ENCODE assay signal across 18 cellular contexts in the genomic region with DNA sequence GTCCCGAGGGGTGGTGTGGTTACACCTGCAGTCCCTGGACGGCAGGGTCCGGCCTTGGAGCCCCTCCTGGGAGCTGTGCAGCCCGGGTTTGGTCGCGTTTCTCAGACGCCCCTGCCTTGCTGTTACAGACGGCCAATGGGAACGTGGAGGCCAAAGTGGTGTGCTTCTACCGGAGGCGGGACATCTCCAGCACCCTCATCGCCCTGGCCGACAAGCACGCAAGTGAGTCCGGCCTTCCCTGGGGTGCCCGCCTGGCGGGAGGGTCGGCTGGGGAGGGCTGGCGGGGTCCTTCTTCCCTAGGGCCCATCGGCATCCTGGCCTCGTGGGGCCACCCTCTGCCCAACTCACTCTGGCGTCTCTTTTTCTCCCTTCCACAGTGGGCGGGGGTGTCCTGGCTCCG. TPM values are rescaled to one million over a fixed set of nuclear protein-coding genes. Genes with fewer than 3 reads are reported as not detected.
"Had no signal": no experiment of that assay in that cellular context is flagged by ENCODE, and none has a peak within 500 bp of the region (broad histone marks: within the 10 kb centered on the region; RNA-seq: fewer than 3 reads in every experiment).

No MANE protein-coding gene starts in this region.

- H3K36me3 ChIP-seq: prostate gland had no signal

- H3K4me3 ChIP-seq: esophagus squamous epithelium, gastroesophageal sphincter, prostate gland, spleen, stomach, thoracic aorta had no signal

- H3K9me3 ChIP-seq: esophagus squamous epithelium, gastroesophageal sphincter, prostate gland, spleen, stomach, thoracic aorta had no signal

- DNase-seq: effector memory CD8-positive, alpha-beta T cell; esophagus squamous epithelium; foreskin fibroblast; mammary epithelial cell; naive thymus-derived CD4-positive, alpha-beta T cell; spleen; stimulated activated CD4-positive, alpha-beta T cell treated with anti-CD3 and anti-CD28 coated beads, Interleukin-2, amount 100 ng/mL, for 24 hours; stimulated activated CD4-positive, alpha-beta T cell treated with anti-CD3 and anti-CD28 coated beads, Interleukin-4, amount 100 ng/mL, for 4 hours; stimulated activated naive B cell treated with anti-CD40 and anti-IgM and Interleukin-4, amounts not matched to agents 10 μg/mL and 1 μg/mL and 100 μg/mL, for 72 hours; stomach; substantia nigra; trophoblast cell had no signal

- H2AFZ ChIP-seq: parathyroid adenoma had no signal

- H3K27ac Mint-ChIP-seq: effector memory CD8-positive, alpha-beta T cell; stimulated activated naive B cell treated with anti-CD40 and anti-IgM and Interleukin-4, amounts not matched to agents 10 μg/mL and 1 μg/mL and 100 μg/mL, for 72 hours had no signal

- ATAC-seq: effector memory CD8-positive, alpha-beta T cell; gastroesophageal sphincter; naive thymus-derived CD4-positive, alpha-beta T cell; sciatic nerve; stimulated activated naive B cell treated with anti-CD40 and anti-IgM and Interleukin-4, amounts not matched to agents 10 μg/mL and 1 μg/mL and 100 μg/mL, for 72 hours had no signal

- H3K27me3 ChIP-seq: esophagus squamous epithelium, gastroesophageal sphincter, spleen, stomach had no signal

- H3K27me3 Mint-ChIP-seq: effector memory CD8-positive, alpha-beta T cell; naive thymus-derived CD4-positive, alpha-beta T cell; stimulated activated naive B cell treated with anti-CD40 and anti-IgM and Interleukin-4, amounts not matched to agents 10 μg/mL and 1 μg/mL and 100 μg/mL, for 72 hours had no signal

- H3K4me3 Mint-ChIP-seq: effector memory CD8-positive, alpha-beta T cell; naive thymus-derived CD4-positive, alpha-beta T cell; stimulated activated naive B cell treated with anti-CD40 and anti-IgM and Interleukin-4, amounts not matched to agents 10 μg/mL and 1 μg/mL and 100 μg/mL, for 72 hours had no signal

- H3K9ac ChIP-seq: parathyroid adenoma had no signal

- H3K9me3 Mint-ChIP-seq: effector memory CD8-positive, alpha-beta T cell; stimulated activated naive B cell treated with anti-CD40 and anti-IgM and Interleukin-4, amounts not matched to agents 10 μg/mL and 1 μg/mL and 100 μg/mL, for 72 hours had no signal

- H3K27ac ChIP-seq: esophagus squamous epithelium, gastroesophageal sphincter, parathyroid adenoma, prostate gland, spleen, stomach, thoracic aorta had no signal

- H3K4me1 ChIP-seq: parathyroid adenoma, prostate gland had no signal

RNA-seq across cellular contexts. Expression of a gene that starts 47.0 kb away (rescaled TPM):
- total RNA-seq: mesenteric fat pad, thoracic aorta had no signal
